In the genomic region with DNA sequence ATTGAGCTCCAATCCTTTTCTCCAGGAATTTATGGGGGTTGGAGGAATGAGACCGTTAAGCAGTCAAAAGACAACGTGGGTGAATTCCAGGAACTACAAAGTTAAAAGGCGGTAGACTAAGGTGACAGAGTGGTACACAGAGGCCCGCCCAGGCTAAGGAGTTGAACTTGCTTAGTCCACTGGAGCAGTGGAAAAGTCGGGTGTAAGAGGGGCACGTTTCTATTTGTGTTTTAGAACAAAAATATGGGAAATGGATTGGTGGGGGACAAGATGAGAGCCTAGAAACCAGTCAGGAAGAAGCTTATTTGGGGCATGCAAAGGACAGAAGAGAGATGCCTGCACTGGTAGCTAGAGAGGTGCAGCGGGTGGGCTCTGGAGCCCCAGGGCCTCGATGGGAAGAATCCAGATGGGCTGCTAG, we compare ENCODE assay signal across 1 cellular context.
TF ChIP-seq lines count a peak whose summit lies in the region.

No MANE protein-coding gene starts in this region.

TF ChIP-seq in HepG2, 621 proteins besides CTCF, POLR2A, EP300 and RAD21:
- TF ChIP-seq THAP7 (CRISPR knock-in tag; IDR thresholded peaks at IDR 0.05) (no peak), ZNF503 (CRISPR knock-in tag; IDR thresholded peaks at IDR 0.05) (no peak), ZNF44 (CRISPR knock-in tag; IDR thresholded peaks at IDR 0.05) (0 out of 2 replicates have a peak, but pooled peaks have one; percentile 5), NR2F6 (IDR thresholded peaks at IDR 0.05) (0 out of 2 replicates have a peak, but pooled peaks have one; percentile 11), NR2F6 (CRISPR knock-in tag; IDR thresholded peaks at IDR 0.05) (no peak)
- TF ChIP-seq, protein P1, sequence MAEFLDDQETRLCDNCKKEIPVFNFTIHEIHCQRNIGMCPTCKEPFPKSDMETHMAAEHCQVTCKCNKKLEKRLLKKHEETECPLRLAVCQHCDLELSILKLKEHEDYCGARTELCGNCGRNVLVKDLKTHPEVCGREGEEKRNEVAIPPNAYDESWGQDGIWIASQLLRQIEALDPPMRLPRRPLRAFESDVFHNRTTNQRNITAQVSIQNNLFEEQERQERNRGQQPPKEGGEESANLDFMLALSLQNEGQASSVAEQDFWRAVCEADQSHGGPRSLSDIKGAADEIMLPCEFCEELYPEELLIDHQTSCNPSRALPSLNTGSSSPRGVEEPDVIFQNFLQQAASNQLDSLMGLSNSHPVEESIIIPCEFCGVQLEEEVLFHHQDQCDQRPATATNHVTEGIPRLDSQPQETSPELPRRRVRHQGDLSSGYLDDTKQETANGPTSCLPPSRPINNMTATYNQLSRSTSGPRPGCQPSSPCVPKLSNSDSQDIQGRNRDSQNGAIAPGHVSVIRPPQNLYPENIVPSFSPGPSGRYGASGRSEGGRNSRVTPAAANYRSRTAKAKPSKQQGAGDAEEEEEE (CRISPR knock-in tag; IDR thresholded peaks at IDR 0.05; ENCODE audit: borderline replicate concordance): no peak
